Comparison of ENCODE assay signal across 10 cellular contexts in genomic region chr14:93011650-93012317, GRCh38.
DNase-seq lines count a peak whose midpoint lies in the region; TF ChIP-seq lines count a peak whose summit lies in the region.
"Had no signal": no experiment of that assay in that cellular context is flagged by ENCODE, and none has a peak within 500 bp of the region (broad histone marks: within the 10 kb centered on the region; RNA-seq: fewer than 3 reads in every experiment).

No MANE protein-coding gene starts in this region.

- no peaks in the 10 kb centered on the region for H3K9me3 ChIP-seq in WERI-Rb-1 (ENCODE audit: severe bottlenecking)

- TF ChIP-seq CTCF in 22Rv1 (IDR thresholded peaks at IDR 0.05) (no peak), LNCaP clone FGC (IDR thresholded peaks at IDR 0.05; ENCODE audit: control insufficient read depth, extremely low read depth, insufficient read depth) (0 out of 2 replicates have a peak, but pooled peaks have one; percentile 7), WERI-Rb-1 (IDR thresholded peaks at IDR 0.05; ENCODE audit: low read depth, low read length) (no peak)

- H3K4me3 ChIP-seq in LNCaP clone FGC (ENCODE audit: low read depth, low read length): no peak overlapping the region
- no peak overlapping the region for H3K4me3 ChIP-seq in WERI-Rb-1 (ENCODE audit: low read depth, low read length)
- H3K4me3 ChIP-seq: smooth muscle cell had no signal

- H3K36me3 ChIP-seq in WERI-Rb-1: peaks cover 20% of the 10 kb centered on the region

- DNase-seq in LNCaP clone FGC (ENCODE audit: low read depth): peak; percentile 83
- peak; percentile 47 for DNase-seq in WERI-Rb-1
- DNase-seq in middle frontal gyrus (ENCODE audit: extremely low spot score, low spot score): peak; percentile 49
- DNase-seq in NCI-H1694 (lab: John Stamatoyannopoulos, UW): no peak
- no peak for DNase-seq in KBM-7
- no peak for DNase-seq in activated effector memory CD4-positive, alpha-beta T cell treated with Interleukin-2 at 50 U/mL for 16 hours
- DNase-seq in effector CD8-positive, alpha-beta T cell (lab: John Stamatoyannopoulos, UW): no peak
- DNase-seq: SW 1271 had no signal

- H3K27ac ChIP-seq in 22Rv1 (0 out of 2 replicates have a peak overlapping the region, but pooled peaks have one; percentile 30), WERI-Rb-1 (peak overlapping the region; percentile 91)

- in situ Hi-C loops in KBM-7 (cut with MboI; ENCODE audit: low pct_unique_long_range_greater_than_20kb, low sequenced_read_pairs): no loop called here

- no peaks in the 10 kb centered on the region for H3K27me3 ChIP-seq in WERI-Rb-1 (ENCODE audit: insufficient read depth, low read depth, severe bottlenecking)

Comparison
In these comparisons a context has a peak if more than half of its experiments do, and no peak if none do; other contexts are left out.
1. DNase-seq: peak in LNCaP clone FGC (single experiment), WERI-Rb-1 (single experiment) and middle frontal gyrus (single experiment); none in NCI-H1694 (single experiment), KBM-7 (single experiment), activated effector memory CD4-positive, alpha-beta T cell treated with Interleukin-2 at 50 U/mL for 16 hours (single experiment) and effector CD8-positive, alpha-beta T cell (single experiment).